ENCODE assay signal across 15 cellular contexts in genomic region chr17:80070375-80071115, GRCh38. TPM values are rescaled to one million over a fixed set of nuclear protein-coding genes. Genes with fewer than 3 reads are reported as not detected.
A peak's percentile ranks its signal among the peaks of the same experiment; 100 is the strongest.
DNase-seq lines count a peak whose midpoint lies in the region; ATAC-seq and TF ChIP-seq lines count a peak whose summit lies in the region.
"Had no signal": no experiment of that assay in that cellular context is flagged by ENCODE, and none has a peak within 500 bp of the region (broad histone marks: within the 10 kb centered on the region; RNA-seq: fewer than 3 reads in every experiment).

No MANE protein-coding gene starts in this region.

- peaks cover 0 to 2% of the 10 kb centered on the region in 2 donors for H3K4me1 ChIP-seq in neuronal stem cell (ENCODE audit: control insufficient read depth in 2 of 2, insufficient read depth in 1 of 2, low read depth in 1 of 2, low read length in 2 of 2)
- H3K4me1 ChIP-seq in urinary bladder (ENCODE audit: insufficient read depth), result no peaks in the 10 kb centered on the region

- peak overlapping the region; percentile 58 for H2BK12ac ChIP-seq in neuronal stem cell (ENCODE audit: low read length)

- no CpG with 5 or more reads among the region's 15 CpGs for WGBS in neuronal stem cell (ENCODE audit: extremely low coverage in 2 of 2, insufficient read length in 2 of 2, insufficient replicate concordance in 1 of 2), 2 donors
- 79% methylated on average over 15 of the region's 15 CpGs for WGBS in urinary bladder

- no peak for DNase-seq in fibroblast of the aortic adventitia (ENCODE audit: low read depth)
- no peak for DNase-seq in neuronal stem cell (ENCODE audit: low spot score)
- no peak for DNase-seq in activated CD4-positive, alpha-beta T cell treated with anti-CD3 and anti-CD28 coated beads for 4 hours
- DNase-seq: activated B cell treated with CpG ODN at 0.5 μM for 24 hours; COR-L47; H7; NCI-H1694 treated with DMSO at 0.1 percent for 48 hours; NCI-H82; SK-N-SH; stimulated activated CD4-positive, alpha-beta T cell treated with anti-CD3 and anti-CD28 coated beads, Interleukin-15, amount 100 ng/mL, for 24 hours; stimulated activated CD8-positive, alpha-beta memory T cell treated with anti-CD3 and anti-CD28 coated beads, Interleukin-4, amount 100 ng/mL, for 48 hours had no signal

- H4K91ac ChIP-seq in neuronal stem cell (ENCODE audit: low read depth, low read length, poor library complexity), result no peak overlapping the region

- no peak overlapping the region for H2BK120ac ChIP-seq in neuronal stem cell (ENCODE audit: low read depth, low read length)

- no peak overlapping the region for H2BK5ac ChIP-seq in neuronal stem cell (ENCODE audit: low read length)

- peak overlapping the region; percentile 38 for H3K14ac ChIP-seq in neuronal stem cell (ENCODE audit: low read length)

- no peak overlapping the region for H3K23ac ChIP-seq in neuronal stem cell (ENCODE audit: low read depth, low read length, poor library complexity)

- no peak overlapping the region for H3K4me2 ChIP-seq in neuronal stem cell (ENCODE audit: insufficient read depth, low read length, poor library complexity, severe bottlenecking)
- H3K4me2 ChIP-seq: SK-N-SH had no signal

- H3K4ac ChIP-seq in neuronal stem cell (ENCODE audit: low read length), result no peak overlapping the region

- ATAC-seq in GM21529 (IDR thresholded peaks at IDR 0.05; ENCODE audit: unreplicated experiment), result no peak
- ATAC-seq in HG03342 (IDR thresholded peaks at IDR 0.05; ENCODE audit: unreplicated experiment), result no peak

- TF ChIP-seq CTCF in fibroblast of the aortic adventitia (IDR thresholded peaks at IDR 0.05; ENCODE audit: insufficient read depth, low read length), result no peak

- H3K9ac ChIP-seq in neuronal stem cell (ENCODE audit: low read depth, low read length, poor library complexity), result no peak overlapping the region
- H3K9ac ChIP-seq: SK-N-SH had no signal

- H3K27ac ChIP-seq in angular gyrus (ENCODE audit: low read depth, low read length), result peak overlapping the region; percentile 15
- H3K27ac ChIP-seq in neuronal stem cell (replicated peaks; ENCODE audit: low read length), result no peak overlapping the region
- H3K27ac ChIP-seq in urinary bladder (ENCODE audit: low read depth), result peak overlapping the region; percentile 30

- peak overlapping the region; percentile 64 for H3K18ac ChIP-seq in neuronal stem cell (ENCODE audit: low read length)

- H3K4me3 ChIP-seq in fibroblast of the aortic adventitia (ENCODE audit: low read depth, low read length), result peak overlapping the region; percentile 60
- H3K4me3 ChIP-seq in neuronal stem cell (ENCODE audit: low read length in 2 of 2), result no peak overlapping the region
- H3K4me3 ChIP-seq in urinary bladder (ENCODE audit: low read depth, low read length), result peak overlapping the region; percentile 4

- H3K36me3 ChIP-seq in neuronal stem cell (replicated peaks in 1 of 2; ENCODE audit: control insufficient read depth in 2 of 2, insufficient read depth in 2 of 2, low read length in 2 of 2) (peaks cover 5 to 11% of the 10 kb centered on the region in 2 donors), urinary bladder (ENCODE audit: insufficient read depth) (no peaks in the 10 kb centered on the region)

- no peaks in the 10 kb centered on the region for H3K79me1 ChIP-seq in neuronal stem cell (ENCODE audit: low read depth, low read length)

- no peak overlapping the region for H2BK15ac ChIP-seq in neuronal stem cell (ENCODE audit: low read length)

- no peak overlapping the region for H2AFZ ChIP-seq in neuronal stem cell (ENCODE audit: low read length)

- no peaks in the 10 kb centered on the region for H3K27me3 ChIP-seq in neuronal stem cell (ENCODE audit: control insufficient read depth in 3 of 3, insufficient read depth in 3 of 3, low read depth in 1 of 3, low read length in 3 of 3)

- no peak overlapping the region for H4K8ac ChIP-seq in neuronal stem cell (ENCODE audit: low read depth, low read length)

- peak overlapping the region; percentile 56 for H2AK5ac ChIP-seq in neuronal stem cell (ENCODE audit: low read depth, low read length)

- H3K9me3 ChIP-seq in neuronal stem cell (replicated peaks in 1 of 2; ENCODE audit: control insufficient read depth in 2 of 2, insufficient read depth in 1 of 2, low read depth in 1 of 2, low read length in 2 of 2), result no peaks in the 10 kb centered on the region
- H3K9me3 ChIP-seq: SK-N-SH had no signal

RNA-seq across cellular contexts. Expression of gene GAA, which starts 30.8 kb away (rescaled TPM):
- total RNA-seq in fibroblast of the aortic adventitia (ENCODE audit: low replicate concordance) (66.6 and 75.1 TPM in 2 replicates), urinary bladder (21.4 TPM)
- 50.1 TPM for polyA plus RNA-seq in neuronal stem cell (2013, experiment 1 of 2)
- 49.6 TPM for polyA plus RNA-seq in neuronal stem cell (2013, experiment 2 of 2)
- polyA plus RNA-seq in urinary bladder, result 54.4 TPM

RNA-seq across cellular contexts. Expression of gene CCDC40, which starts 34.1 kb away (rescaled TPM):
- total RNA-seq in fibroblast of the aortic adventitia (ENCODE audit: low replicate concordance) (3.0 and 5.2 TPM in 2 replicates), urinary bladder (8.0 TPM)
- 5.8 TPM for polyA plus RNA-seq in neuronal stem cell (2013, experiment 1 of 2)
- 6.3 TPM for polyA plus RNA-seq in neuronal stem cell (2013, experiment 2 of 2)
- 2.2 TPM for polyA plus RNA-seq in urinary bladder

RNA-seq across cellular contexts. Expression of gene TBC1D16, which starts 34.9 kb away (rescaled TPM):
- total RNA-seq in fibroblast of the aortic adventitia (ENCODE audit: low replicate concordance) (33.4 and 37.8 TPM in 2 replicates), urinary bladder (15.8 TPM)
- polyA plus RNA-seq in neuronal stem cell (2013, experiment 1 of 2), result 23.3 TPM
- 22.9 TPM for polyA plus RNA-seq in neuronal stem cell (2013, experiment 2 of 2)
- 21.5 TPM for polyA plus RNA-seq in urinary bladder

Comparison
In these comparisons a context has a peak if more than half of its experiments do, and no peak if none do; other contexts are left out.
1. H3K4me3 ChIP-seq: peak in fibroblast of the aortic adventitia (single experiment) and urinary bladder (single experiment); none in neuronal stem cell (0 of 2).